11 cellular contexts compared by ENCODE assay signal in genomic region chr20:37518606-37519507, GRCh38. TPM values are rescaled to one million over a fixed set of nuclear protein-coding genes. Genes with fewer than 3 reads are reported as not detected.
A peak's percentile ranks its signal among the peaks of the same experiment; 100 is the strongest.
DNase-seq lines count a peak whose midpoint lies in the region; ATAC-seq and TF ChIP-seq lines count a peak whose summit lies in the region.
"Had no signal": no experiment of that assay in that cellular context is flagged by ENCODE, and none has a peak within 500 bp of the region (broad histone marks: within the 10 kb centered on the region; RNA-seq: fewer than 3 reads in every experiment).

No MANE protein-coding gene starts in this region.

- H3K27ac ChIP-seq in left lung = peak overlapping the region; percentile 19 to 58
- H3K27ac ChIP-seq in subcutaneous abdominal adipose tissue (ENCODE audit: low read depth, low read length) = peak overlapping the region; percentile 32
- peak overlapping the region in 1 of 4 donors; percentile 69 for H3K27ac ChIP-seq in Peyer's patch
- H3K27ac ChIP-seq: colonic mucosa had no signal

- no peak overlapping the region for H3K4me3 Mint-ChIP-seq in WTC11
- H3K4me3 Mint-ChIP-seq: activated T-cell treated with anti-CD3 and anti-CD28 coated beads, Interleukin-2, amount 50 U/mL, for 24 hours; stimulated activated naive B cell treated with anti-CD40 and anti-IgM and Interleukin-4, amounts not matched to agents 10 μg/mL and 1 μg/mL and 100 μg/mL, for 72 hours; T-cell had no signal

- no peaks in the 10 kb centered on the region for H3K9me3 Mint-ChIP-seq in WTC11
- H3K9me3 Mint-ChIP-seq: activated T-cell treated with anti-CD3 and anti-CD28 coated beads, Interleukin-2, amount 50 U/mL, for 24 hours; stimulated activated naive B cell treated with anti-CD40 and anti-IgM and Interleukin-4, amounts not matched to agents 10 μg/mL and 1 μg/mL and 100 μg/mL, for 72 hours; T-cell had no signal

- H3K4me1 ChIP-seq in left lung (peaks cover 16 to 64% of the 10 kb centered on the region in 2 donors), subcutaneous abdominal adipose tissue (ENCODE audit: control insufficient read depth in 5 of 5, insufficient read depth in 5 of 5, low read length in 5 of 5) (peaks cover 7 to 83% (median 73%) of the 10 kb centered on the region in 5 donors), Peyer's patch (peaks cover 0 to 49% (median 0%) of the 10 kb centered on the region in 4 donors)
- H3K4me1 ChIP-seq: colonic mucosa had no signal

- TF ChIP-seq POLR2A in Peyer's patch (IDR thresholded peaks at IDR 0.05) = no peak

- TF ChIP-seq CTCF in WTC11 (IDR thresholded peaks at IDR 0.05) = no peak
- TF ChIP-seq CTCF in left lung (IDR thresholded peaks at IDR 0.05) = no peak
- no peak for TF ChIP-seq CTCF in Peyer's patch (IDR thresholded peaks at IDR 0.05)

- CTCF ChIA-PET in WTC11 (lab: Charles Lee) = interaction anchor here (0.6 to 2.0 kb wide), 5 partner anchors 23 to 327 kb away, joined by 3 to 15 read pairs (median 4); no protein-coding TSS in a partner anchor

- H3K36me3 ChIP-seq in left lung (peaks cover 0 to 37% of the 10 kb centered on the region in 2 donors), subcutaneous abdominal adipose tissue (ENCODE audit: control insufficient read depth in 5 of 5, insufficient read depth in 5 of 5, low read length in 5 of 5) (peaks cover 0 to 60% (median 37%) of the 10 kb centered on the region in 5 donors), Peyer's patch (peaks cover 0 to 30% (median 0%) of the 10 kb centered on the region in 3 donors)

- POLR2A ChIA-PET in WTC11 (lab: Charles Lee) = interaction anchor here (1.6 kb wide), 1 partner anchor 122 kb away, joined by 6 read pairs; no protein-coding TSS in a partner anchor

- intact Hi-C loops in left lung (cut with DNase I) = no loop called here

- peaks cover 70% of the 10 kb centered on the region for H3K4me1 Mint-ChIP-seq in WTC11

- H3K36me3 Mint-ChIP-seq in WTC11 = peaks cover 36% of the 10 kb centered on the region

- H3K4me3 ChIP-seq in left lung (no peak overlapping the region), subcutaneous abdominal adipose tissue (ENCODE audit: low read depth in 1 of 5, low read length in 5 of 5) (no peak overlapping the region), Peyer's patch (no peak overlapping the region)
- H3K4me3 ChIP-seq: colonic mucosa had no signal

- H3K27me3 ChIP-seq in left lung (peaks cover 0 to 11% of the 10 kb centered on the region in 2 donors), subcutaneous abdominal adipose tissue (ENCODE audit: control insufficient read depth in 5 of 5, insufficient read depth in 4 of 5, low read length in 5 of 5) (no peaks in the 10 kb centered on the region), Peyer's patch (no peaks in the 10 kb centered on the region)
- H3K27me3 ChIP-seq: colonic mucosa had no signal

- no peaks in the 10 kb centered on the region for H3K27me3 Mint-ChIP-seq in WTC11 (ENCODE audit: low read depth)
- H3K27me3 Mint-ChIP-seq: activated T-cell treated with anti-CD3 and anti-CD28 coated beads, Interleukin-2, amount 50 U/mL, for 24 hours; stimulated activated naive B cell treated with anti-CD40 and anti-IgM and Interleukin-4, amounts not matched to agents 10 μg/mL and 1 μg/mL and 100 μg/mL, for 72 hours; T-cell had no signal

- H3K9me3 ChIP-seq in left lung = no peaks in the 10 kb centered on the region
- no peaks in the 10 kb centered on the region for H3K9me3 ChIP-seq in subcutaneous abdominal adipose tissue (ENCODE audit: control insufficient read depth in 5 of 5, low read length in 5 of 5)
- H3K9me3 ChIP-seq in Peyer's patch = no peaks in the 10 kb centered on the region
- H3K9me3 ChIP-seq: colonic mucosa had no signal

- H3K27ac Mint-ChIP-seq in WTC11 = peak overlapping the region; percentile 73; the same call in 1 of the 2 replicates
- H3K27ac Mint-ChIP-seq: activated T-cell treated with anti-CD3 and anti-CD28 coated beads, Interleukin-2, amount 50 U/mL, for 24 hours; stimulated activated naive B cell treated with anti-CD40 and anti-IgM and Interleukin-4, amounts not matched to agents 10 μg/mL and 1 μg/mL and 100 μg/mL, for 72 hours; T-cell had no signal

- DNase-seq in NCI-H1105 (lab: John Stamatoyannopoulos, UW) = peak; percentile 31
- no peak for DNase-seq in WTC11 (ENCODE audit: low spot score)
- DNase-seq in left lung = peak in 1 of 2 donors; percentile 83
- DNase-seq in Peyer's patch = no peak
- DNase-seq in stimulated activated CD4-positive, alpha-beta T cell treated with anti-CD3 and anti-CD28 coated beads, Interleukin-4, amount 100 ng/mL, for 24 hours = no peak
- DNase-seq: activated T-cell treated with anti-CD3 and anti-CD28 coated beads, Interleukin-2, amount 50 U/mL, for 24 hours; colonic mucosa; stimulated activated naive B cell treated with anti-CD40 and anti-IgM and Interleukin-4, amounts not matched to agents 10 μg/mL and 1 μg/mL and 100 μg/mL, for 72 hours; T-cell had no signal

- no peak for ATAC-seq in WTC11
- peak; percentile 62 for ATAC-seq in left lung
- ATAC-seq in HG03196 (IDR thresholded peaks at IDR 0.05; ENCODE audit: unreplicated experiment) = no peak
- ATAC-seq: T-cell had no signal

- peak overlapping the region in 3 of 5 donors; percentile 6 to 62 (median 35) for H3K9ac ChIP-seq in subcutaneous abdominal adipose tissue (ENCODE audit: low read length in 5 of 5)

TF ChIP-seq in WTC11, 78 proteins besides CTCF, POLR2A, EP300 and RAD21 (continues in another document):
- TF ChIP-seq ZNF232 (CRISPR knock-in tag; IDR thresholded peaks at IDR 0.05) (no peak), ZMAT4 (CRISPR knock-in tag; IDR thresholded peaks at IDR 0.05) (no peak), JAZF1 (CRISPR knock-in tag; IDR thresholded peaks at IDR 0.05) (no peak), NR1H2 (CRISPR knock-in tag; IDR thresholded peaks at IDR 0.05) (no peak), USF2 (CRISPR knock-in tag; IDR thresholded peaks at IDR 0.05) (no peak), TEAD1 (CRISPR knock-in tag; IDR thresholded peaks at IDR 0.05) (no peak), NFATC4 (CRISPR knock-in tag; IDR thresholded peaks at IDR 0.05) (no peak), MAX (CRISPR knock-in tag; IDR thresholded peaks at IDR 0.05) (no peak), ZNF423 (CRISPR knock-in tag; IDR thresholded peaks at IDR 0.05) (no peak), ATF2 (CRISPR knock-in tag; IDR thresholded peaks at IDR 0.05; ENCODE audit: borderline replicate concordance, low read depth) (no peak), CBFB (CRISPR knock-in tag; IDR thresholded peaks at IDR 0.05; ENCODE audit: low read depth) (no peak), NR2C2 (CRISPR knock-in tag; IDR thresholded peaks at IDR 0.05) (no peak), SOX15 (CRISPR knock-in tag; IDR thresholded peaks at IDR 0.05) (no peak), RELA (CRISPR knock-in tag; IDR thresholded peaks at IDR 0.05; ENCODE audit: borderline replicate concordance) (no peak), ZBTB21 (CRISPR knock-in tag; IDR thresholded peaks at IDR 0.05; ENCODE audit: borderline replicate concordance) (no peak), STAT6 (CRISPR knock-in tag; conservative IDR thresholded peaks at IDR 0.05; ENCODE audit: low read depth) (no peak)

RNA-seq across cellular contexts. Expression of gene NNAT, which starts 2.2 kb away (rescaled TPM):
- total RNA-seq in WTC11 (2021) (59.8 to 90.0 TPM (median 61.1 TPM) in 3 replicates), left lung (1 to 10 TPM in 1 of 2 donors, under 1 TPM in 1; 0.45 to 3.8 TPM), Peyer's patch (not detected)

RNA-seq across cellular contexts. Expression of gene BLCAP, which starts 8.8 kb away (rescaled TPM):
- total RNA-seq in WTC11 (2021) (53.5 to 85.6 TPM (median 54.4 TPM) in 3 replicates), left lung (10 to 100 TPM; 65.5 to 67.6 TPM), Peyer's patch (100 to 1,000 TPM in 3 of 4 donors, 10 to 100 TPM in 1; 44.6 to 129 (median 118) TPM)

Comparison
In these comparisons a context has a peak if more than half of its experiments do, and no peak if none do; other contexts are left out.
1. RNA of gene NNAT, which starts 2.2 kb away (total RNA-seq): 59.8 to 90.0 TPM in WTC11; 0.45 to 3.8 TPM in left lung and not detected in Peyer's patch; every median in the first group is over 10 times any median in the second.